In the genomic region with DNA sequence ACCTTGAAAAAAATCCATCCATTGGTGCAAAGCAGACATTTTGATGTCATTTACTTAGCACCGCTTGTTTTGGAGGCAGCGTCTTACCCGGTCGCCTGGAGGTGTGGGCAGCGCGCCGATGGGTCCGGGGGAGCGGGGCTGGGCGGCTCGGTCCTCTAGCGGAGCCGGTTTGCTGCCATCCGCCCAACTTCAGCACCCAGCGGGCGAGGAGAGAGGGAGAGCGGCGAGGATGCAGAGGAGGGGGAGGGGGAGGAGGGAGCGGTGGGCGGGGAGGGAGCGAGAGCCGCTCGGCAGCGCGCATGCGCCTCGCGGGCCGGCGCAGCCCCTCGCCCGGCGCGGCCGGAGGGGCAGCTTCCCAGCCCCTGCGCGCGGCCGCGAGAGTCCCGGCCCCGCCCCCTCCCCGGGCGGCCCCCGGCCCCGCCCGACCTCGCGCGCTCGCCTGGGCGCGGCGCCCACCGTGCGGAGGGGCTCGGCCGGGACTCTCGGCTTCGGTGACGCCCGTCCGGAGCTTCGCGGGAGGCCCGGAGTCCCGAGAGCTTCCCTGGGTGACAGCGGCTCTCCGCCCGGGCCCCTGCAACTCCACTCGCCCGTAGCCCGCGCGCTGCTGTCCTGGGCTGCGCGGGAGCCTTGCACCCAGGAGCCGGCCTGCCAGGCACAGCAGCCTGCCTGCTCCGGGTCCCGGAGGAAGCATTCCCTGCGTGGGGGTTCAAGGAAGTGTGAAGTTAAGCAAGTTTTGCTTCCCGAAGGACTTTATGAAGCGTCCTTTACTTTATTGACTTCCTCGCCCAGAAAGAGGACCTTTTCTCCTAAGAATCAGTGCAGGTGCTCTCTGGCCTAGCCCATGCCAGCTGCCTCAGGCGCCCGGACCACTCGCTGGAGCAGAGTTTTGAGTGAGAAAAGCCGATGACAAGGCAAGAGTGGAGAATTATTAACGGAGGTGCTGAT, we compare ENCODE assay signal across 1 cellular context.
TF ChIP-seq lines count a peak whose summit lies in the region.

A gene with protein sequence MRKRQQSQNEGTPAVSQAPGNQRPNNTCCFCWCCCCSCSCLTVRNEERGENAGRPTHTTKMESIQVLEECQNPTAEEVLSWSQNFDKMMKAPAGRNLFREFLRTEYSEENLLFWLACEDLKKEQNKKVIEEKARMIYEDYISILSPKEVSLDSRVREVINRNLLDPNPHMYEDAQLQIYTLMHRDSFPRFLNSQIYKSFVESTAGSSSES (minus strand): TSS at position 246 of the 945 bp plus-strand sequence. CDS start 87,264 bp downstream, outside the sequence.

TF ChIP-seq in GM23338, 12 proteins besides CTCF, POLR2A, EP300 and RAD21:
- TF ChIP-seq, protein P1, sequence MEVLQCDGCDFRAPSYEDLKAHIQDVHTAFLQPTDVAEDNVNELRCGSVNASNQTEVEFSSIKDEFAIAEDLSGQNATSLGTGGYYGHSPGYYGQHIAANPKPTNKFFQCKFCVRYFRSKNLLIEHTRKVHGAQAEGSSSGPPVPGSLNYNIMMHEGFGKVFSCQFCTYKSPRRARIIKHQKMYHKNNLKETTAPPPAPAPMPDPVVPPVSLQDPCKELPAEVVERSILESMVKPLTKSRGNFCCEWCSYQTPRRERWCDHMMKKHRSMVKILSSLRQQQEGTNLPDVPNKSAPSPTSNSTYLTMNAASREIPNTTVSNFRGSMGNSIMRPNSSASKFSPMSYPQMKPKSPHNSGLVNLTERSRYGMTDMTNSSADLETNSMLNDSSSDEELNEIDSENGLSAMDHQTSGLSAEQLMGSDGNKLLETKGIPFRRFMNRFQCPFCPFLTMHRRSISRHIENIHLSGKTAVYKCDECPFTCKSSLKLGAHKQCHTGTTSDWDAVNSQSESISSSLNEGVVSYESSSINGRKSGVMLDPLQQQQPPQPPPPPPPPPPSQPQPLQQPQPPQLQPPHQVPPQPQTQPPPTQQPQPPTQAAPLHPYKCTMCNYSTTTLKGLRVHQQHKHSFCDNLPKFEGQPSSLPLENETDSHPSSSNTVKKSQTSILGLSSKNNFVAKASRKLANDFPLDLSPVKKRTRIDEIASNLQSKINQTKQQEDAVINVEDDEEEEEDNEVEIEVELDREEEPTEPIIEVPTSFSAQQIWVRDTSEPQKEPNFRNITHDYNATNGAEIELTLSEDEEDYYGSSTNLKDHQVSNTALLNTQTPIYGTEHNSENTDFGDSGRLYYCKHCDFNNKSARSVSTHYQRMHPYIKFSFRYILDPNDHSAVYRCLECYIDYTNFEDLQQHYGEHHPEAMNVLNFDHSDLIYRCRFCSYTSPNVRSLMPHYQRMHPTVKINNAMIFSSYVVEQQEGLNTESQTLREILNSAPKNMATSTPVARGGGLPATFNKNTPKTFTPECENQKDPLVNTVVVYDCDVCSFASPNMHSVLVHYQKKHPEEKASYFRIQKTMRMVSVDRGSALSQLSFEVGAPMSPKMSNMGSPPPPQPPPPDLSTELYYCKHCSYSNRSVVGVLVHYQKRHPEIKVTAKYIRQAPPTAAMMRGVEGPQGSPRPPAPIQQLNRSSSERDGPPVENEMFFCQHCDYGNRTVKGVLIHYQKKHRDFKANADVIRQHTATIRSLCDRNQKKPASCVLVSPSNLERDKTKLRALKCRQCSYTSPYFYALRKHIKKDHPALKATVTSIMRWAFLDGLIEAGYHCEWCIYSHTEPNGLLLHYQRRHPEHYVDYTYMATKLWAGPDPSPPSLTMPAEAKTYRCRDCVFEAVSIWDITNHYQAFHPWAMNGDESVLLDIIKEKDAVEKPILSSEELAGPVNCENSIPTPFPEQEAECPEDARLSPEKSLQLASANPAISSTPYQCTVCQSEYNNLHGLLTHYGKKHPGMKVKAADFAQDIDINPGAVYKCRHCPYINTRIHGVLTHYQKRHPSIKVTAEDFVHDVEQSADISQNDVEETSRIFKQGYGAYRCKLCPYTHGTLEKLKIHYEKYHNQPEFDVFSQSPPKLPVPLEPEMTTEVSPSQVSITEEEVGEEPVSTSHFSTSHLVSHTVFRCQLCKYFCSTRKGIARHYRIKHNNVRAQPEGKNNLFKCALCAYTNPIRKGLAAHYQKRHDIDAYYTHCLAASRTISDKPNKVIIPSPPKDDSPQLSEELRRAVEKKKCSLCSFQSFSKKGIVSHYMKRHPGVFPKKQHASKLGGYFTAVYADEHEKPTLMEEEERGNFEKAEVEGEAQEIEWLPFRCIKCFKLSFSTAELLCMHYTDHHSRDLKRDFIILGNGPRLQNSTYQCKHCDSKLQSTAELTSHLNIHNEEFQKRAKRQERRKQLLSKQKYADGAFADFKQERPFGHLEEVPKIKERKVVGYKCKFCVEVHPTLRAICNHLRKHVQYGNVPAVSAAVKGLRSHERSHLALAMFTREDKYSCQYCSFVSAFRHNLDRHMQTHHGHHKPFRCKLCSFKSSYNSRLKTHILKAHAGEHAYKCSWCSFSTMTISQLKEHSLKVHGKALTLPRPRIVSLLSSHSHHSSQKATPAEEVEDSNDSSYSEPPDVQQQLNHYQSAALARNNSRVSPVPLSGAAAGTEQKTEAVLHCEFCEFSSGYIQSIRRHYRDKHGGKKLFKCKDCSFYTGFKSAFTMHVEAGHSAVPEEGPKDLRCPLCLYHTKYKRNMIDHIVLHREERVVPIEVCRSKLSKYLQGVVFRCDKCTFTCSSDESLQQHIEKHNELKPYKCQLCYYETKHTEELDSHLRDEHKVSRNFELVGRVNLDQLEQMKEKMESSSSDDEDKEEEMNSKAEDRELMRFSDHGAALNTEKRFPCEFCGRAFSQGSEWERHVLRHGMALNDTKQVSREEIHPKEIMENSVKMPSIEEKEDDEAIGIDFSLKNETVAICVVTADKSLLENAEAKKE (CRISPR knock-in tag; IDR thresholded peaks at IDR 0.05): no peak
- no peak for TF ChIP-seq ZNF114 (CRISPR knock-in tag; IDR thresholded peaks at IDR 0.05)
- peak; percentile 30; the same call in 1 of the 2 replicates for TF ChIP-seq POLR2AphosphoS5 (IDR thresholded peaks at IDR 0.05; ENCODE audit: low read depth)
- TF ChIP-seq, protein P2, sequence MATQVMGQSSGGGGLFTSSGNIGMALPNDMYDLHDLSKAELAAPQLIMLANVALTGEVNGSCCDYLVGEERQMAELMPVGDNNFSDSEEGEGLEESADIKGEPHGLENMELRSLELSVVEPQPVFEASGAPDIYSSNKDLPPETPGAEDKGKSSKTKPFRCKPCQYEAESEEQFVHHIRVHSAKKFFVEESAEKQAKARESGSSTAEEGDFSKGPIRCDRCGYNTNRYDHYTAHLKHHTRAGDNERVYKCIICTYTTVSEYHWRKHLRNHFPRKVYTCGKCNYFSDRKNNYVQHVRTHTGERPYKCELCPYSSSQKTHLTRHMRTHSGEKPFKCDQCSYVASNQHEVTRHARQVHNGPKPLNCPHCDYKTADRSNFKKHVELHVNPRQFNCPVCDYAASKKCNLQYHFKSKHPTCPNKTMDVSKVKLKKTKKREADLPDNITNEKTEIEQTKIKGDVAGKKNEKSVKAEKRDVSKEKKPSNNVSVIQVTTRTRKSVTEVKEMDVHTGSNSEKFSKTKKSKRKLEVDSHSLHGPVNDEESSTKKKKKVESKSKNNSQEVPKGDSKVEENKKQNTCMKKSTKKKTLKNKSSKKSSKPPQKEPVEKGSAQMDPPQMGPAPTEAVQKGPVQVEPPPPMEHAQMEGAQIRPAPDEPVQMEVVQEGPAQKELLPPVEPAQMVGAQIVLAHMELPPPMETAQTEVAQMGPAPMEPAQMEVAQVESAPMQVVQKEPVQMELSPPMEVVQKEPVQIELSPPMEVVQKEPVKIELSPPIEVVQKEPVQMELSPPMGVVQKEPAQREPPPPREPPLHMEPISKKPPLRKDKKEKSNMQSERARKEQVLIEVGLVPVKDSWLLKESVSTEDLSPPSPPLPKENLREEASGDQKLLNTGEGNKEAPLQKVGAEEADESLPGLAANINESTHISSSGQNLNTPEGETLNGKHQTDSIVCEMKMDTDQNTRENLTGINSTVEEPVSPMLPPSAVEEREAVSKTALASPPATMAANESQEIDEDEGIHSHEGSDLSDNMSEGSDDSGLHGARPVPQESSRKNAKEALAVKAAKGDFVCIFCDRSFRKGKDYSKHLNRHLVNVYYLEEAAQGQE (IDR thresholded peaks at IDR 0.05; ENCODE audit: unreplicated experiment): peak; percentile 42
TF ChIP-seq in GM23338: peak in this region for 2.
